In genomic region chr1:17645512-17645911, GRCh38 we compare ENCODE assay signal across 19 cellular contexts.
"Had no signal": no experiment of that assay in that cellular context is flagged by ENCODE, and none has a peak within 500 bp of the region (broad histone marks: within the 10 kb centered on the region; RNA-seq: fewer than 3 reads in every experiment).

No MANE protein-coding gene starts in this region.

- H3K27me3 ChIP-seq: foreskin keratinocyte, hepatocyte, spleen, stomach had no signal

- H3K9me3 ChIP-seq: neutrophil, psoas muscle, spleen, stomach had no signal

- H3K4me1 Mint-ChIP-seq: naive B cell; nephron; stimulated activated naive B cell treated with anti-CD40 and anti-IgM and Interleukin-4, amounts not matched to agents 10 μg/mL and 1 μg/mL and 100 μg/mL, for 72 hours had no signal

- H3K27ac Mint-ChIP-seq: naive B cell; nephron; stimulated activated naive B cell treated with anti-CD40 and anti-IgM and Interleukin-4, amounts not matched to agents 10 μg/mL and 1 μg/mL and 100 μg/mL, for 72 hours; type B pancreatic cell had no signal

- H3K4me1 ChIP-seq: foreskin keratinocyte, spleen had no signal

- H3K36me3 ChIP-seq: neutrophil had no signal

- H3K9me3 Mint-ChIP-seq: nephron; stimulated activated naive B cell treated with anti-CD40 and anti-IgM and Interleukin-4, amounts not matched to agents 10 μg/mL and 1 μg/mL and 100 μg/mL, for 72 hours; type B pancreatic cell had no signal

- ATAC-seq: foreskin keratinocyte, left cardiac atrium, sciatic nerve had no signal

- DNase-seq: erythroblast; foreskin keratinocyte; head of caudate nucleus; kidney; left cardiac atrium; mesendoderm; naive B cell; psoas muscle; spleen; stimulated activated CD4-positive, alpha-beta T cell treated with anti-CD3 and anti-CD28 coated beads, Interleukin-15, amount 100 ng/mL, for 24 hours; stimulated activated CD4-positive, alpha-beta T cell treated with anti-CD3 and anti-CD28 coated beads, Interleukin-1b, Interleukin-23, amount 100 ng/mL, for 48 hours; stimulated activated CD4-positive, alpha-beta T cell treated with anti-CD3 and anti-CD28 coated beads, Interleukin-4, amount 100 ng/mL, for 24 hours; stimulated activated naive B cell treated with anti-CD40 and anti-IgM and Interleukin-4, amounts not matched to agents 10 μg/mL and 1 μg/mL and 100 μg/mL, for 72 hours; stomach had no signal

- H3K4me3 ChIP-seq: hepatocyte, psoas muscle, spleen, stomach had no signal

- H3K36me3 Mint-ChIP-seq: naive B cell; stimulated activated naive B cell treated with anti-CD40 and anti-IgM and Interleukin-4, amounts not matched to agents 10 μg/mL and 1 μg/mL and 100 μg/mL, for 72 hours had no signal

- H3K27ac ChIP-seq: foreskin keratinocyte, hepatocyte, neutrophil, psoas muscle, spleen, stomach had no signal

- H3K27me3 Mint-ChIP-seq: type B pancreatic cell had no signal

- H3K4me3 Mint-ChIP-seq: naive B cell; nephron; stimulated activated naive B cell treated with anti-CD40 and anti-IgM and Interleukin-4, amounts not matched to agents 10 μg/mL and 1 μg/mL and 100 μg/mL, for 72 hours; type B pancreatic cell had no signal
